Comparison of ENCODE assay signal across 20 cellular contexts in the genomic region with DNA sequence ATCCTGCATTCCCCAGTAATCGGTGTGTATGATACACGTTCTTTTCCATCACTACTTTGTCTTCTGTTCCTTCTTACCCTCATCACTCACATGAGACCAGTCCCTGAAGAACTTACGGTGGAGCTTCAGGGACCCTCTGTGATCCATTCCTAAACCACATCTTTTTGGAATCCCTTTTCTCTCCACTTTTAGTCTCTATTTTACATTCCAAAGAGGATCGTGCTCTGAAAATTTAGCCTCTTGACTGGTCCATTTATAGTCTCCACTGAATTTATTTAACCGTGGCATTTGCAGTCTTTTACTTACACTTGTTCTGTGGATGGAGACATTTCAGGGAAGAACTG.
DNase-seq lines count a peak whose midpoint lies in the region; ATAC-seq and TF ChIP-seq lines count a peak whose summit lies in the region.
"Had no signal": no experiment of that assay in that cellular context is flagged by ENCODE, and none has a peak within 500 bp of the region (broad histone marks: within the 10 kb centered on the region; RNA-seq: fewer than 3 reads in every experiment).

No MANE protein-coding gene starts in this region.

- no peak for TF ChIP-seq CTCF in WTC11 (IDR thresholded peaks at IDR 0.05)
- TF ChIP-seq CTCF in esophagus muscularis mucosa (IDR thresholded peaks at IDR 0.05): no peak

- H3K36me3 Mint-ChIP-seq in activated naive CD8-positive, alpha-beta T cell: no peaks in the 10 kb centered on the region
- peaks cover 12% of the 10 kb centered on the region for H3K36me3 Mint-ChIP-seq in activated naive CD8-positive, alpha-beta T cell treated with anti-CD3 and anti-CD28 coated beads, Interleukin-2, amount 50 U/mL, for 24 hours (ENCODE audit: low read depth)
- H3K36me3 Mint-ChIP-seq in WTC11: peaks cover 19% of the 10 kb centered on the region

- H3K36me3 ChIP-seq in esophagus muscularis mucosa (peaks cover 15 to 74% (median 52%) of the 10 kb centered on the region in 4 donors), HAP-1 (replicated peaks) (peaks cover 17% of the 10 kb centered on the region)

- H3K9me3 ChIP-seq in esophagus muscularis mucosa (no peaks in the 10 kb centered on the region), HAP-1 (no peaks in the 10 kb centered on the region)
- H3K9me3 ChIP-seq: BE2C had no signal

- intact Hi-C loops in esophagus muscularis mucosa (cut with DNase I): no loop called here

- no peak for TF ChIP-seq POLR2A in esophagus muscularis mucosa (IDR thresholded peaks at IDR 0.05; ENCODE audit: low read depth)

- POLR2A ChIA-PET in WTC11 (lab: Charles Lee): no interaction called here

- H3K4me3 Mint-ChIP-seq in activated naive CD8-positive, alpha-beta T cell: no peak overlapping the region
- no peak overlapping the region for H3K4me3 Mint-ChIP-seq in activated naive CD8-positive, alpha-beta T cell treated with anti-CD3 and anti-CD28 coated beads, Interleukin-2, amount 50 U/mL, for 24 hours
- H3K4me3 Mint-ChIP-seq in WTC11: no peak overlapping the region
- H3K4me3 Mint-ChIP-seq: CD4-positive, alpha-beta memory T cell; GM23338 had no signal

- peak overlapping the region; percentile 19 for H3K27ac Mint-ChIP-seq in activated naive CD8-positive, alpha-beta T cell
- no peak overlapping the region for H3K27ac Mint-ChIP-seq in activated naive CD8-positive, alpha-beta T cell treated with anti-CD3 and anti-CD28 coated beads, Interleukin-2, amount 50 U/mL, for 24 hours
- H3K27ac Mint-ChIP-seq in WTC11: peak overlapping the region; percentile 7; the same call in 1 of the 2 replicates
- H3K27ac Mint-ChIP-seq: GM23338 had no signal

- 90% methylated on average over 5 of the region's 5 CpGs for WGBS in esophagus muscularis mucosa

- H3K27me3 ChIP-seq in esophagus muscularis mucosa: no peaks in the 10 kb centered on the region
- no peaks in the 10 kb centered on the region for H3K27me3 ChIP-seq in HAP-1 (ENCODE audit: low read depth)
- H3K27me3 ChIP-seq: BE2C had no signal

- no peak for DNase-seq in activated naive CD8-positive, alpha-beta T cell treated with anti-CD3 and anti-CD28 coated beads, Interleukin-2, amount 50 U/mL, for 24 hours
- DNase-seq in WTC11 (ENCODE audit: low spot score) (no peak), esophagus muscularis mucosa (ENCODE audit: extremely low spot score) (peak; percentile 53), substantia nigra (lab: John Stamatoyannopoulos, UW) (no peak), 8988T (no peak), HAP-1 (ENCODE audit: low spot score in 2 of 2) (no peak), kidney glomerular epithelial cell (lab: John Stamatoyannopoulos, UW) (no peak)
- DNase-seq: BE2C; CD4-positive, alpha-beta memory T cell; DMS53; EL; MV-4-11; NCI-H187; NCI-H2107; NCI-H510A treated with DMSO at 0.1 percent for 48 hours; NCI-H774 had no signal

- H3K27me3 Mint-ChIP-seq in activated naive CD8-positive, alpha-beta T cell: no peaks in the 10 kb centered on the region
- no peaks in the 10 kb centered on the region for H3K27me3 Mint-ChIP-seq in activated naive CD8-positive, alpha-beta T cell treated with anti-CD3 and anti-CD28 coated beads, Interleukin-2, amount 50 U/mL, for 24 hours
- H3K27me3 Mint-ChIP-seq in WTC11 (ENCODE audit: low read depth): no peaks in the 10 kb centered on the region
- H3K27me3 Mint-ChIP-seq: CD4-positive, alpha-beta memory T cell had no signal

- no peak for ATAC-seq in activated naive CD8-positive, alpha-beta T cell treated with anti-CD3 and anti-CD28 coated beads, Interleukin-2, amount 50 U/mL, for 24 hours
- no peak for ATAC-seq in WTC11
- ATAC-seq: GM23338, Right ventricle myocardium inferior had no signal

- no peak for TF ChIP-seq EP300 in esophagus muscularis mucosa (IDR thresholded peaks at IDR 0.05)

- H3K27ac ChIP-seq in esophagus muscularis mucosa (replicated peaks in 1 of 4): no peak overlapping the region
- peak overlapping the region; percentile 91 for H3K27ac ChIP-seq in substantia nigra (ENCODE audit: low read depth, low read length, poor library complexity, severe bottlenecking)
- H3K27ac ChIP-seq: KMS-11 had no signal

- H3K4me3 ChIP-seq in esophagus muscularis mucosa (no peak overlapping the region), HAP-1 (no peak overlapping the region)
- H3K4me3 ChIP-seq: GM23338 had no signal

- H3K4me1 ChIP-seq in esophagus muscularis mucosa (peaks cover 0 to 13% (median 6%) of the 10 kb centered on the region in 4 donors), HAP-1 (no peaks in the 10 kb centered on the region)
- H3K4me1 ChIP-seq: BE2C had no signal

- in situ Hi-C loops in HAP-1 (cut with MboI; ENCODE audit: low sequenced_read_pairs): no loop called here

- H3K9me3 Mint-ChIP-seq in activated naive CD8-positive, alpha-beta T cell (ENCODE audit: low read depth): no peaks in the 10 kb centered on the region
- H3K9me3 Mint-ChIP-seq in activated naive CD8-positive, alpha-beta T cell treated with anti-CD3 and anti-CD28 coated beads, Interleukin-2, amount 50 U/mL, for 24 hours: no peaks in the 10 kb centered on the region
- H3K9me3 Mint-ChIP-seq in WTC11: no peaks in the 10 kb centered on the region
- H3K9me3 Mint-ChIP-seq: CD4-positive, alpha-beta memory T cell; GM23338 had no signal

- CTCF ChIA-PET in WTC11 (lab: Charles Lee): interaction anchor here (1.0 to 2.2 kb wide), 2 partner anchors 161 to 166 kb away, joined by 3 to 10 read pairs; a partner anchor contains a TSS

- H3K4me1 Mint-ChIP-seq in activated naive CD8-positive, alpha-beta T cell (ENCODE audit: low read depth): no peaks in the 10 kb centered on the region
- no peaks in the 10 kb centered on the region for H3K4me1 Mint-ChIP-seq in activated naive CD8-positive, alpha-beta T cell treated with anti-CD3 and anti-CD28 coated beads, Interleukin-2, amount 50 U/mL, for 24 hours
- H3K4me1 Mint-ChIP-seq in WTC11: no peaks in the 10 kb centered on the region
- H3K4me1 Mint-ChIP-seq: CD4-positive, alpha-beta memory T cell; GM23338 had no signal

TF ChIP-seq in WTC11, 78 proteins besides CTCF, POLR2A, EP300 and RAD21 (continues in another document):
- no peak for TF ChIP-seq JUN (CRISPR knock-in tag; IDR thresholded peaks at IDR 0.05)
- no peak for TF ChIP-seq ELF4 (CRISPR knock-in tag; IDR thresholded peaks at IDR 0.05; ENCODE audit: low read depth)
- TF ChIP-seq, protein P1, sequence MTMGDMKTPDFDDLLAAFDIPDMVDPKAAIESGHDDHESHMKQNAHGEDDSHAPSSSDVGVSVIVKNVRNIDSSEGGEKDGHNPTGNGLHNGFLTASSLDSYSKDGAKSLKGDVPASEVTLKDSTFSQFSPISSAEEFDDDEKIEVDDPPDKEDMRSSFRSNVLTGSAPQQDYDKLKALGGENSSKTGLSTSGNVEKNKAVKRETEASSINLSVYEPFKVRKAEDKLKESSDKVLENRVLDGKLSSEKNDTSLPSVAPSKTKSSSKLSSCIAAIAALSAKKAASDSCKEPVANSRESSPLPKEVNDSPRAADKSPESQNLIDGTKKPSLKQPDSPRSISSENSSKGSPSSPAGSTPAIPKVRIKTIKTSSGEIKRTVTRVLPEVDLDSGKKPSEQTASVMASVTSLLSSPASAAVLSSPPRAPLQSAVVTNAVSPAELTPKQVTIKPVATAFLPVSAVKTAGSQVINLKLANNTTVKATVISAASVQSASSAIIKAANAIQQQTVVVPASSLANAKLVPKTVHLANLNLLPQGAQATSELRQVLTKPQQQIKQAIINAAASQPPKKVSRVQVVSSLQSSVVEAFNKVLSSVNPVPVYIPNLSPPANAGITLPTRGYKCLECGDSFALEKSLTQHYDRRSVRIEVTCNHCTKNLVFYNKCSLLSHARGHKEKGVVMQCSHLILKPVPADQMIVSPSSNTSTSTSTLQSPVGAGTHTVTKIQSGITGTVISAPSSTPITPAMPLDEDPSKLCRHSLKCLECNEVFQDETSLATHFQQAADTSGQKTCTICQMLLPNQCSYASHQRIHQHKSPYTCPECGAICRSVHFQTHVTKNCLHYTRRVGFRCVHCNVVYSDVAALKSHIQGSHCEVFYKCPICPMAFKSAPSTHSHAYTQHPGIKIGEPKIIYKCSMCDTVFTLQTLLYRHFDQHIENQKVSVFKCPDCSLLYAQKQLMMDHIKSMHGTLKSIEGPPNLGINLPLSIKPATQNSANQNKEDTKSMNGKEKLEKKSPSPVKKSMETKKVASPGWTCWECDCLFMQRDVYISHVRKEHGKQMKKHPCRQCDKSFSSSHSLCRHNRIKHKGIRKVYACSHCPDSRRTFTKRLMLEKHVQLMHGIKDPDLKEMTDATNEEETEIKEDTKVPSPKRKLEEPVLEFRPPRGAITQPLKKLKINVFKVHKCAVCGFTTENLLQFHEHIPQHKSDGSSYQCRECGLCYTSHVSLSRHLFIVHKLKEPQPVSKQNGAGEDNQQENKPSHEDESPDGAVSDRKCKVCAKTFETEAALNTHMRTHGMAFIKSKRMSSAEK (CRISPR knock-in tag; IDR thresholded peaks at IDR 0.05; ENCODE audit: borderline replicate concordance): no peak
- TF ChIP-seq RORB (CRISPR knock-in tag; IDR thresholded peaks at IDR 0.05): no peak
- TF ChIP-seq, protein P2, sequence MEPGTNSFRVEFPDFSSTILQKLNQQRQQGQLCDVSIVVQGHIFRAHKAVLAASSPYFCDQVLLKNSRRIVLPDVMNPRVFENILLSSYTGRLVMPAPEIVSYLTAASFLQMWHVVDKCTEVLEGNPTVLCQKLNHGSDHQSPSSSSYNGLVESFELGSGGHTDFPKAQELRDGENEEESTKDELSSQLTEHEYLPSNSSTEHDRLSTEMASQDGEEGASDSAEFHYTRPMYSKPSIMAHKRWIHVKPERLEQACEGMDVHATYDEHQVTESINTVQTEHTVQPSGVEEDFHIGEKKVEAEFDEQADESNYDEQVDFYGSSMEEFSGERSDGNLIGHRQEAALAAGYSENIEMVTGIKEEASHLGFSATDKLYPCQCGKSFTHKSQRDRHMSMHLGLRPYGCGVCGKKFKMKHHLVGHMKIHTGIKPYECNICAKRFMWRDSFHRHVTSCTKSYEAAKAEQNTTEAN (CRISPR knock-in tag; IDR thresholded peaks at IDR 0.05): no peak
- no peak for TF ChIP-seq FOXP1 (CRISPR knock-in tag; IDR thresholded peaks at IDR 0.05; ENCODE audit: borderline replicate concordance)
- no peak for TF ChIP-seq ESRRA (CRISPR knock-in tag; IDR thresholded peaks at IDR 0.05; ENCODE audit: borderline replicate concordance)
- TF ChIP-seq ZNF219 (CRISPR knock-in tag; IDR thresholded peaks at IDR 0.05; ENCODE audit: borderline replicate concordance): no peak
- TF ChIP-seq RELA (CRISPR knock-in tag; IDR thresholded peaks at IDR 0.05; ENCODE audit: borderline replicate concordance): no peak
